In the genomic region with DNA sequence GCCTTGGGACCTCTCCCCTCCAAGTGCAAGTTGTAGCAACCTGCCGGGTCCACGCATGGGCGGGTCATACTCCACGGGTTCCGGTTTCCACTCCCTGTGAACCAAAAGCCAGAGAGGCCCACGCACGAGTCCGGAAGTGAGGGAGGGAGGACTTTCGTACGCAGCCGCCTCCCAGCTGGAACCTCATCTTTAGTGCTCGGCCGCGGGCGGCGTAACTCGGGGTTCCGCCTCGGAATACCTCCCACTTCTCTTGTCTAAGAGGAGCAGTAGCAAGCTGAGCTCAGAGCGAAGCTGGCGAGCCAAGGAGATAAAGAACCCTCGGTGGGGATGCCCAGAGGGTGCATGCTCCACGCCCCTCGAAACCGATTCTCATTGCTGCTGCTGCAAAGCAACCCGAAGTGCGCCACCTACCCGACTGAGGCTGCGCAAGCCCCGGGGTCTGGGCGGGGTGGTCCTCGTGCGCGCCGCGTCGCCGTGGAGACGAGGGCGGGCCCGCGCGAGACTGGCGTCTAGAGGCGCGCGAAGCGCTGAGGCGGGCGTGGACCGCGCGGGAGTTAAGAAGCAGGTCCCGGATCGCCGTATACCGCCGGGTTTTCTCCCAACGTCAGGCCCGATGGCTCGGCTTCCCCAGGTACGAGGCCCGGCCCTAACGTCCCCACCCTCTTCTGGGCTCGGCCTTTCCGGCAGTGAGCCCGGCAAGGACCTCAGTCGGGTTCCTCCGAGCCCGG, we compare ENCODE assay signal across 1 cellular context.
TF ChIP-seq lines count a peak whose summit lies in the region.

A gene with protein sequence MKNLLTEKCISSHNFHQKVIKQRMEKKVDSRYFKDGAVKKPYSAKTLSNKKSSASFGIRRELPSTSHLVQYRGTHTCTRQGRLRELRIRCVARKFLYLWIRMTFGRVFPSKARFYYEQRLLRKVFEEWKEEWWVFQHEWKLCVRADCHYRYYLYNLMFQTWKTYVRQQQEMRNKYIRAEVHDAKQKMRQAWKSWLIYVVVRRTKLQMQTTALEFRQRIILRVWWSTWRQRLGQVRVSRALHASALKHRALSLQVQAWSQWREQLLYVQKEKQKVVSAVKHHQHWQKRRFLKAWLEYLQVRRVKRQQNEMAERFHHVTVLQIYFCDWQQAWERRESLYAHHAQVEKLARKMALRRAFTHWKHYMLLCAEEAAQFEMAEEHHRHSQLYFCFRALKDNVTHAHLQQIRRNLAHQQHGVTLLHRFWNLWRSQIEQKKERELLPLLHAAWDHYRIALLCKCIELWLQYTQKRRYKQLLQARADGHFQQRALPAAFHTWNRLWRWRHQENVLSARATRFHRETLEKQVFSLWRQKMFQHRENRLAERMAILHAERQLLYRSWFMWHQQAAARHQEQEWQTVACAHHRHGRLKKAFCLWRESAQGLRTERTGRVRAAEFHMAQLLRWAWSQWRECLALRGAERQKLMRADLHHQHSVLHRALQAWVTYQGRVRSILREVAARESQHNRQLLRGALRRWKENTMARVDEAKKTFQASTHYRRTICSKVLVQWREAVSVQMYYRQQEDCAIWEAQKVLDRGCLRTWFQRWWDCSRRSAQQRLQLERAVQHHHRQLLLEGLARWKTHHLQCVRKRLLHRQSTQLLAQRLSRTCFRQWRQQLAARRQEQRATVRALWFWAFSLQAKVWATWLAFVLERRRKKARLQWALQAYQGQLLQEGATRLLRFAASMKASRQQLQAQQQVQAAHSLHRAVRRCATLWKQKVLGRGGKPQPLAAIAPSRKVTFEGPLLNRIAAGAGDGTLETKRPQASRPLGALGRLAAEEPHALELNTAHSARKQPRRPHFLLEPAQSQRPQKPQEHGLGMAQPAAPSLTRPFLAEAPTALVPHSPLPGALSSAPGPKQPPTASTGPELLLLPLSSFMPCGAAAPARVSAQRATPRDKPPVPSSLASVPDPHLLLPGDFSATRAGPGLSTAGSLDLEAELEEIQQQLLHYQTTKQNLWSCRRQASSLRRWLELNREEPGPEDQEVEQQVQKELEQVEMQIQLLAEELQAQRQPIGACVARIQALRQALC (plus strand): TSS at position 530 of the 728 bp plus-strand sequence. CDS start 11,749 bp downstream, outside the sequence.

TF ChIP-seq in HepG2, 621 proteins besides CTCF, POLR2A, EP300 and RAD21 (continued from another document and continues in another):
- TF ChIP-seq, protein P1, sequence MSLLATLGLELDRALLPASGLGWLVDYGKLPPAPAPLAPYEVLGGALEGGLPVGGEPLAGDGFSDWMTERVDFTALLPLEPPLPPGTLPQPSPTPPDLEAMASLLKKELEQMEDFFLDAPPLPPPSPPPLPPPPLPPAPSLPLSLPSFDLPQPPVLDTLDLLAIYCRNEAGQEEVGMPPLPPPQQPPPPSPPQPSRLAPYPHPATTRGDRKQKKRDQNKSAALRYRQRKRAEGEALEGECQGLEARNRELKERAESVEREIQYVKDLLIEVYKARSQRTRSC (CRISPR knock-in tag; IDR thresholded peaks at IDR 0.05; ENCODE audit: low read depth) = no peak
- TF ChIP-seq, protein P2, sequence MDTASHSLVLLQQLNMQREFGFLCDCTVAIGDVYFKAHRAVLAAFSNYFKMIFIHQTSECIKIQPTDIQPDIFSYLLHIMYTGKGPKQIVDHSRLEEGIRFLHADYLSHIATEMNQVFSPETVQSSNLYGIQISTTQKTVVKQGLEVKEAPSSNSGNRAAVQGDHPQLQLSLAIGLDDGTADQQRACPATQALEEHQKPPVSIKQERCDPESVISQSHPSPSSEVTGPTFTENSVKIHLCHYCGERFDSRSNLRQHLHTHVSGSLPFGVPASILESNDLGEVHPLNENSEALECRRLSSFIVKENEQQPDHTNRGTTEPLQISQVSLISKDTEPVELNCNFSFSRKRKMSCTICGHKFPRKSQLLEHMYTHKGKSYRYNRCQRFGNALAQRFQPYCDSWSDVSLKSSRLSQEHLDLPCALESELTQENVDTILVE (CRISPR knock-in tag; IDR thresholded peaks at IDR 0.05) = 0 out of 2 replicates have a peak, but pooled peaks have one; percentile 24
- TF ChIP-seq ZBTB8A (CRISPR knock-in tag; IDR thresholded peaks at IDR 0.05; ENCODE audit: borderline replicate concordance, low read depth) (no peak), ZNF605 (CRISPR knock-in tag; IDR thresholded peaks at IDR 0.05) (no peak; the same call in 1 of the 2 replicates), RAD51 (IDR thresholded peaks at IDR 0.05; ENCODE audit: borderline replicate concordance) (no peak), ZNF331 (CRISPR knock-in tag; IDR thresholded peaks at IDR 0.05) (peak; percentile 17; the same call in 1 of the 2 replicates), ELF3 (CRISPR knock-in tag; IDR thresholded peaks at IDR 0.05) (peak; percentile 6; the same call in 1 of the 2 replicates), TCF7L2 (IDR thresholded peaks at IDR 0.05; ENCODE audit: low read depth, low read length) (no peak), NPAS2 (CRISPR knock-in tag; IDR thresholded peaks at IDR 0.05; ENCODE audit: borderline replicate concordance) (no peak), PHF5A (CRISPR knock-in tag; IDR thresholded peaks at IDR 0.05; ENCODE audit: low read depth, unreplicated experiment) (no peak), SRSF1 (optimal IDR thresholded peaks at IDR 0.05; ENCODE audit: low read depth, low read length) (no peak), MTA3 (CRISPR knock-in tag; IDR thresholded peaks at IDR 0.05) (no peak), NBN (conservative IDR thresholded peaks at IDR 0.05) (no peak), SATB2 (CRISPR knock-in tag; IDR thresholded peaks at IDR 0.05) (no peak), CENPT (CRISPR knock-in tag; IDR thresholded peaks at IDR 0.05; ENCODE audit: low read depth) (no peak), MEIS2 (CRISPR knock-in tag; IDR thresholded peaks at IDR 0.05) (peak; percentile 25; the same call in 1 of the 2 replicates), SNRNP70 (IDR thresholded peaks at IDR 0.05; ENCODE audit: low read depth, low read length) (no peak), ADNP (CRISPR knock-in tag; IDR thresholded peaks at IDR 0.05) (no peak), RCOR2 (CRISPR knock-in tag; IDR thresholded peaks at IDR 0.05) (no peak), NFKB2 (CRISPR knock-in tag; IDR thresholded peaks at IDR 0.05; ENCODE audit: borderline replicate concordance) (peak; percentile 85; the same call in 1 of the 2 replicates), ZNF264 (CRISPR knock-in tag; IDR thresholded peaks at IDR 0.05) (no peak), SMYD3 (CRISPR knock-in tag; IDR thresholded peaks at IDR 0.05) (no peak), ZEB1 (IDR thresholded peaks at IDR 0.05; ENCODE audit: insufficient replicate concordance, low read depth) (no peak), ZNF496 (CRISPR knock-in tag; IDR thresholded peaks at IDR 0.05; ENCODE audit: insufficient replicate concordance) (no peak), ZNF263 (CRISPR knock-in tag; IDR thresholded peaks at IDR 0.05) (peak; percentile 85), ZNF12 (CRISPR knock-in tag; IDR thresholded peaks at IDR 0.05) (no peak), ZNF367 (CRISPR knock-in tag; IDR thresholded peaks at IDR 0.05; ENCODE audit: borderline replicate concordance) (0 out of 2 replicates have a peak, but pooled peaks have one; percentile 41), NFIC (IDR thresholded peaks at IDR 0.05; ENCODE audit: low read length) (no peak)
- TF ChIP-seq, protein P3, sequence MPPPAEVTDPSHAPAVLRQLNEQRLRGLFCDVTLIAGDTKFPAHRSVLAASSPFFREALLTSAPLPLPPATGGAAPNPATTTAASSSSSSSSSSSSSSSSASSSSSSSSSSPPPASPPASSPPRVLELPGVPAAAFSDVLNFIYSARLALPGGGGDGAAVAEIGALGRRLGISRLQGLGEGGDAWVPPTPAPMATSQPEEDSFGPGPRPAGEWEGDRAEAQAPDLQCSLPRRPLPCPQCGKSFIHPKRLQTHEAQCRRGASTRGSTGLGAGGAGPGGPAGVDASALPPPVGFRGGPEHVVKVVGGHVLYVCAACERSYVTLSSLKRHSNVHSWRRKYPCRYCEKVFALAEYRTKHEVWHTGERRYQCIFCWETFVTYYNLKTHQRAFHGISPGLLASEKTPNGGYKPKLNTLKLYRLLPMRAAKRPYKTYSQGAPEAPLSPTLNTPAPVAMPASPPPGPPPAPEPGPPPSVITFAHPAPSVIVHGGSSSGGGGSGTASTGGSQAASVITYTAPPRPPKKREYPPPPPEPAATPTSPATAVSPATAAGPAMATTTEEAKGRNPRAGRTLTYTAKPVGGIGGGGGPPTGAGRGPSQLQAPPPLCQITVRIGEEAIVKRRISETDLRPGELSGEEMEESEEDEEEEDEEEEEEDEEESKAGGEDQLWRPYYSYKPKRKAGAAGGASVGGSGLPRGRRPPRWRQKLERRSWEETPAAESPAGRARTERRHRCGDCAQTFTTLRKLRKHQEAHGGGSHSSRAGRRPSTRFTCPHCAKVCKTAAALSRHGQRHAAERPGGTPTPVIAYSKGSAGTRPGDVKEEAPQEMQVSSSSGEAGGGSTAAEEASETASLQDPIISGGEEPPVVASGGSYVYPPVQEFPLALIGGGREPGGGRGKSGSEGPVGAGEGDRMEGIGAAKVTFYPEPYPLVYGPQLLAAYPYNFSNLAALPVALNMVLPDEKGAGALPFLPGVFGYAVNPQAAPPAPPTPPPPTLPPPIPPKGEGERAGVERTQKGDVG (CRISPR knock-in tag; IDR thresholded peaks at IDR 0.05; ENCODE audit: borderline replicate concordance) = no peak
- TF ChIP-seq, protein P4, sequence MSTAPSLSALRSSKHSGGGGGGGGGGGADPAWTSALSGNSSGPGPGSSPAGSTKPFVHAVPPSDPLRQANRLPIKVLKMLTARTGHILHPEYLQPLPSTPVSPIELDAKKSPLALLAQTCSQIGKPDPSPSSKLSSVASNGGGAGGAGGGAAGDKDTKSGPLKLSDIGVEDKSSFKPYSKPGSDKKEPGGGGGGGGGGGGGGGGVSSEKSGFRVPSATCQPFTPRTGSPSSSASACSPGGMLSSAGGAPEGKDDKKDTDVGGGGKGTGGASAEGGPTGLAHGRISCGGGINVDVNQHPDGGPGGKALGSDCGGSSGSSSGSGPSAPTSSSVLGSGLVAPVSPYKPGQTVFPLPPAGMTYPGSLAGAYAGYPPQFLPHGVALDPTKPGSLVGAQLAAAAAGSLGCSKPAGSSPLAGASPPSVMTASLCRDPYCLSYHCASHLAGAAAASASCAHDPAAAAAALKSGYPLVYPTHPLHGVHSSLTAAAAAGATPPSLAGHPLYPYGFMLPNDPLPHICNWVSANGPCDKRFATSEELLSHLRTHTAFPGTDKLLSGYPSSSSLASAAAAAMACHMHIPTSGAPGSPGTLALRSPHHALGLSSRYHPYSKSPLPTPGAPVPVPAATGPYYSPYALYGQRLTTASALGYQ (CRISPR knock-in tag; IDR thresholded peaks at IDR 0.05) = 0 out of 2 replicates have a peak, but pooled peaks have one; percentile 66
- TF ChIP-seq, protein P5, sequence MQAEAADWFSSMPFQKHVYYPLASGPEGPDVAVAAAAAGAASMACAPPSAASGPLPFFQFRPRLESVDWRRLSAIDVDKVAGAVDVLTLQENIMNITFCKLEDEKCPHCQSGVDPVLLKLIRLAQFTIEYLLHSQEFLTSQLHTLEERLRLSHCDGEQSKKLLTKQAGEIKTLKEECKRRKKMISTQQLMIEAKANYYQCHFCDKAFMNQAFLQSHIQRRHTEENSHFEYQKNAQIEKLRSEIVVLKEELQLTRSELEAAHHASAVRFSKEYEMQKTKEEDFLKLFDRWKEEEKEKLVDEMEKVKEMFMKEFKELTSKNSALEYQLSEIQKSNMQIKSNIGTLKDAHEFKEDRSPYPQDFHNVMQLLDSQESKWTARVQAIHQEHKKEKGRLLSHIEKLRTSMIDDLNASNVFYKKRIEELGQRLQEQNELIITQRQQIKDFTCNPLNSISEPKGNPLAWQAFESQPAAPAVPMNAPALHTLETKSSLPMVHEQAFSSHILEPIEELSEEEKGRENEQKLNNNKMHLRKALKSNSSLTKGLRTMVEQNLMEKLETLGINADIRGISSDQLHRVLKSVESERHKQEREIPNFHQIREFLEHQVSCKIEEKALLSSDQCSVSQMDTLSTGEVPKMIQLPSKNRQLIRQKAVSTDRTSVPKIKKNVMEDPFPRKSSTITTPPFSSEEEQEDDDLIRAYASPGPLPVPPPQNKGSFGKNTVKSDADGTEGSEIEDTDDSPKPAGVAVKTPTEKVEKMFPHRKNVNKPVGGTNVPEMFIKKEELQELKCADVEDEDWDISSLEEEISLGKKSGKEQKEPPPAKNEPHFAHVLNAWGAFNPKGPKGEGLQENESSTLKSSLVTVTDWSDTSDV (CRISPR knock-in tag; IDR thresholded peaks at IDR 0.05) = peak; percentile 79; the same call in 1 of the 2 replicates
- TF ChIP-seq, protein P6, sequence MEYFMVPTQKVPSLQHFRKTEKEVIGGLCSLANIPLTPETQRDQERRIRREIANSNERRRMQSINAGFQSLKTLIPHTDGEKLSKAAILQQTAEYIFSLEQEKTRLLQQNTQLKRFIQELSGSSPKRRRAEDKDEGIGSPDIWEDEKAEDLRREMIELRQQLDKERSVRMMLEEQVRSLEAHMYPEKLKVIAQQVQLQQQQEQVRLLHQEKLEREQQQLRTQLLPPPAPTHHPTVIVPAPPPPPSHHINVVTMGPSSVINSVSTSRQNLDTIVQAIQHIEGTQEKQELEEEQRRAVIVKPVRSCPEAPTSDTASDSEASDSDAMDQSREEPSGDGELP (IDR thresholded peaks at IDR 0.05; ENCODE audit: borderline replicate concordance, low read depth) = peak; percentile 49; the same call in 1 of the 2 replicates
- TF ChIP-seq, protein P7, sequence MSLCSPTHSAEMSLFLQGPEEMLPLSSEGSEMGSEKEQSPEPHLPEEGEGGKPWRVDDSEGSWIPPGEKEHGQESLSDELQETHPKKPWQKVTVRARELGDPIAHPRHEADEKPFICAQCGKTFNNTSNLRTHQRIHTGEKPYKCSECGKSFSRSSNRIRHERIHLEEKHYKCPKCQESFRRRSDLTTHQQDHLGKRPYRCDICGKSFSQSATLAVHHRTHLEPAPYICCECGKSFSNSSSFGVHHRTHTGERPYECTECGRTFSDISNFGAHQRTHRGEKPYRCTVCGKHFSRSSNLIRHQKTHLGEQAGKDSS (CRISPR knock-in tag; IDR thresholded peaks at IDR 0.05; ENCODE audit: borderline replicate concordance, low read depth) = no peak
- TF ChIP-seq, protein P8, sequence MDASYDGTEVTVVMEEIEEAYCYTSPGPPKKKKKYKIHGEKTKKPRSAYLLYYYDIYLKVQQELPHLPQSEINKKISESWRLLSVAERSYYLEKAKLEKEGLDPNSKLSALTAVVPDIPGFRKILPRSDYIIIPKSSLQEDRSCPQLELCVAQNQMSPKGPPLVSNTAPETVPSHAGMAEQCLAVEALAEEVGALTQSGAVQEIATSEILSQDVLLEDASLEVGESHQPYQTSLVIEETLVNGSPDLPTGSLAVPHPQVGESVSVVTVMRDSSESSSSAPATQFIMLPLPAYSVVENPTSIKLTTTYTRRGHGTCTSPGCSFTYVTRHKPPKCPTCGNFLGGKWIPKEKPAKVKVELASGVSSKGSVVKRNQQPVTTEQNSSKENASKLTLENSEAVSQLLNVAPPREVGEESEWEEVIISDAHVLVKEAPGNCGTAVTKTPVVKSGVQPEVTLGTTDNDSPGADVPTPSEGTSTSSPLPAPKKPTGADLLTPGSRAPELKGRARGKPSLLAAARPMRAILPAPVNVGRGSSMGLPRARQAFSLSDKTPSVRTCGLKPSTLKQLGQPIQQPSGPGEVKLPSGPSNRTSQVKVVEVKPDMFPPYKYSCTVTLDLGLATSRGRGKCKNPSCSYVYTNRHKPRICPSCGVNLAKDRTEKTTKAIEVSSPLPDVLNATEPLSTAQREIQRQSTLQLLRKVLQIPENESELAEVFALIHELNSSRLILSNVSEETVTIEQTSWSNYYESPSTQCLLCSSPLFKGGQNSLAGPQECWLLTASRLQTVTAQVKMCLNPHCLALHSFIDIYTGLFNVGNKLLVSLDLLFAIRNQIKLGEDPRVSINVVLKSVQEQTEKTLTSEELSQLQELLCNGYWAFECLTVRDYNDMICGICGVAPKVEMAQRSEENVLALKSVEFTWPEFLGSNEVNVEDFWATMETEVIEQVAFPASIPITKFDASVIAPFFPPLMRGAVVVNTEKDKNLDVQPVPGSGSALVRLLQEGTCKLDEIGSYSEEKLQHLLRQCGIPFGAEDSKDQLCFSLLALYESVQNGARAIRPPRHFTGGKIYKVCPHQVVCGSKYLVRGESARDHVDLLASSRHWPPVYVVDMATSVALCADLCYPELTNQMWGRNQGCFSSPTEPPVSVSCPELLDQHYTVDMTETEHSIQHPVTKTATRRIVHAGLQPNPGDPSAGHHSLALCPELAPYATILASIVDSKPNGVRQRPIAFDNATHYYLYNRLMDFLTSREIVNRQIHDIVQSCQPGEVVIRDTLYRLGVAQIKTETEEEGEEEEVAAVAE (CRISPR knock-in tag; IDR thresholded peaks at IDR 0.05; ENCODE audit: borderline replicate concordance) = 0 out of 2 replicates have a peak, but pooled peaks have one; percentile 38
